In genomic region chr21:34947122-34947534, GRCh38 we compare ENCODE assay signal across 26 cellular contexts.
DNase-seq lines count a peak whose midpoint lies in the region; ATAC-seq and TF ChIP-seq lines count a peak whose summit lies in the region.
"Had no signal": no experiment of that assay in that cellular context is flagged by ENCODE, and none has a peak within 500 bp of the region (broad histone marks: within the 10 kb centered on the region; RNA-seq: fewer than 3 reads in every experiment).

No MANE protein-coding gene starts in this region.

- H3K79me1 ChIP-seq in IMR-90 (ENCODE audit: low read depth in 1 of 2, low read length in 2 of 2): peaks cover 0 to 9% of the 10 kb centered on the region in 2 experiments; a peak in 2 of 4 replicates

- H4K8ac ChIP-seq in IMR-90 (ENCODE audit: low read depth in 2 of 2, low read length in 2 of 2): no peak overlapping the region

- dilution Hi-C loops in IMR-90 (cut with HindIII; ENCODE audit: low sequenced_read_pairs, unreplicated experiment): no loop called here

- in situ Hi-C loops in IMR-90 (cut with MboI; ENCODE audit: low sequenced_read_pairs) (no loop called here), HAP-1 (cut with MboI; ENCODE audit: low sequenced_read_pairs) (loop anchor here (10.0 kb wide), 1 partner anchor 62 kb away; no protein-coding TSS in a partner anchor)

- POLR2A ChIA-PET in activated CD8-positive, alpha-beta T cell treated with anti-CD3 and anti-CD28 coated beads for 36 hours (lab: Charles Lee): interaction anchor here (0.7 to 4.5 kb wide), 18 partner anchors 10 to 101 kb away, joined by 3 to 32 read pairs (median 6); no protein-coding TSS in a partner anchor
- POLR2A ChIA-PET in activated CD8-positive, alpha-beta T cell treated with anti-CD3 and anti-CD28 coated beads, Interleukin-2, amount 10 ng/mL, durations not matched to agents 7 days and 5 days (lab: Charles Lee): interaction anchor here (1.1 to 1.5 kb wide), 3 partner anchors 13 to 101 kb away, joined by 3 to 9 read pairs (median 3); no protein-coding TSS in a partner anchor
- POLR2A ChIA-PET in IMR-90 (lab: Charles Lee; ENCODE audit: unreplicated experiment): no interaction called here

- no peak overlapping the region for H3K18ac ChIP-seq in IMR-90 (ENCODE audit: low read depth, low read length)

- H2BK20ac ChIP-seq in IMR-90 (ENCODE audit: low read depth, low read length): peak overlapping the region; percentile 57

- no CpG with 5 or more reads among the region's 2 CpGs for WGBS in IMR-90 (ENCODE audit: extremely low coverage in 2 of 2, insufficient read length in 1 of 2), 2 experiments

- no TSS peak for BruUV-seq in IMR-90 (replicated peaks; lab: Mats Ljungman, UMichigan)

- H2AK5ac ChIP-seq in IMR-90 (ENCODE audit: low read depth, low read length): no peak overlapping the region

- ATAC-seq in activated CD8-positive, alpha-beta T cell treated with anti-CD3 and anti-CD28 coated beads for 36 hours: no peak
- ATAC-seq in activated CD8-positive, alpha-beta T cell treated with anti-CD3 and anti-CD28 coated beads, Interleukin-2, amount 10 ng/mL, durations not matched to agents 7 days and 5 days: no peak
- peak; percentile 70 for ATAC-seq in IMR-90 (ENCODE audit: low read depth)

- 0 out of 2 replicates have a peak overlapping the region, but pooled peaks have one; percentile 8 for H3K23ac ChIP-seq in IMR-90 (ENCODE audit: low read depth, low read length)

- no peaks in the 10 kb centered on the region for H3K27me3 Mint-ChIP-seq in activated CD8-positive, alpha-beta T cell treated with anti-CD3 and anti-CD28 coated beads for 36 hours
- H3K27me3 Mint-ChIP-seq in activated CD8-positive, alpha-beta T cell treated with anti-CD3 and anti-CD28 coated beads, Interleukin-2, amount 10 ng/mL, durations not matched to agents 7 days and 5 days (ENCODE audit: low read depth): no peaks in the 10 kb centered on the region
- no peaks in the 10 kb centered on the region for H3K27me3 Mint-ChIP-seq in activated naive CD8-positive, alpha-beta T cell
- H3K27me3 Mint-ChIP-seq: CD4-positive, alpha-beta memory T cell; IgD-negative memory B cell had no signal

- DNase-seq in activated CD8-positive, alpha-beta T cell treated with anti-CD3 and anti-CD28 coated beads for 36 hours: no peak
- DNase-seq in activated CD8-positive, alpha-beta T cell treated with anti-CD3 and anti-CD28 coated beads, Interleukin-2, amount 10 ng/mL, durations not matched to agents 7 days and 5 days: no peak
- DNase-seq in IMR-90: peak; percentile 73
- no peak for DNase-seq in HAP-1 (ENCODE audit: low spot score in 2 of 2)
- no peak for DNase-seq in epidermal melanocyte (ENCODE audit: insufficient read length, low spot score)
- no peak for DNase-seq in cortex of kidney (lab: John Stamatoyannopoulos, UW)
- DNase-seq: activated CD4-positive, CD25-positive, alpha-beta regulatory T cell; activated CD8-positive, alpha-beta memory T cell treated with anti-CD3 and anti-CD28 coated beads, Interleukin-2, amount 50 U/mL, for 48 hours; activated gamma-delta T cell; CD4-positive, alpha-beta memory T cell; GM23248; HFFc6; hypothalamus; NCI-H1092; NCI-H1694; NCI-H446 treated with DMSO at 0.1 percent for 48 hours; NCI-H774; nephron progenitor cell; SIG-M5; stimulated activated CD4-positive, alpha-beta T cell treated with anti-CD3 and anti-CD28 coated beads, Interleukin-4, amount 100 ng/mL, for 24 hours; upper lobe of left lung had no signal

- H3K36me3 Mint-ChIP-seq in activated CD8-positive, alpha-beta T cell treated with anti-CD3 and anti-CD28 coated beads for 36 hours (ENCODE audit: low read depth): peaks cover 7% of the 10 kb centered on the region
- H3K36me3 Mint-ChIP-seq in activated CD8-positive, alpha-beta T cell treated with anti-CD3 and anti-CD28 coated beads, Interleukin-2, amount 10 ng/mL, durations not matched to agents 7 days and 5 days (ENCODE audit: low read depth): peaks cover 15% of the 10 kb centered on the region
- H3K36me3 Mint-ChIP-seq in activated naive CD8-positive, alpha-beta T cell: peaks cover 7% of the 10 kb centered on the region

- peak overlapping the region; percentile 3; the same call in 1 of the 3 replicates for H2BK15ac ChIP-seq in IMR-90 (ENCODE audit: low read depth, low read length)

- H2AFZ ChIP-seq in IMR-90 (replicated peaks; ENCODE audit: low read length, poor library complexity): no peak overlapping the region
- H2AFZ ChIP-seq: GM23248 had no signal

- H2AK9ac ChIP-seq in IMR-90 (replicated peaks; ENCODE audit: low read depth, low read length, poor library complexity): no peak overlapping the region

- peak overlapping the region; percentile 18; the same call in 1 of the 2 replicates for H3K4ac ChIP-seq in IMR-90 (ENCODE audit: low read depth, low read length)

- H3K56ac ChIP-seq in IMR-90 (ENCODE audit: extremely low read depth, insufficient read depth, low read length): no peak overlapping the region

- H3K36me3 ChIP-seq in IMR-90 (ENCODE audit: control insufficient read depth, insufficient read depth, low read length) (no peaks in the 10 kb centered on the region), neutrophil (no peaks in the 10 kb centered on the region), HAP-1 (replicated peaks) (no peaks in the 10 kb centered on the region)
- H3K36me3 ChIP-seq: breast epithelium, upper lobe of left lung had no signal

- intact Hi-C loops in activated CD8-positive, alpha-beta T cell treated with anti-CD3 and anti-CD28 coated beads for 36 hours (cut with micrococcal nuclease): loop anchor here (2.0 kb wide), 1 partner anchor 88 kb away; no protein-coding TSS in a partner anchor
- intact Hi-C loops in IMR-90 (cut with micrococcal nuclease): loop anchor here (5.0 kb wide), 1 partner anchor 55 kb away; no protein-coding TSS in a partner anchor

- H3K27ac Mint-ChIP-seq in activated CD8-positive, alpha-beta T cell treated with anti-CD3 and anti-CD28 coated beads for 36 hours: peak overlapping the region; percentile 95
- no peak overlapping the region for H3K27ac Mint-ChIP-seq in activated CD8-positive, alpha-beta T cell treated with anti-CD3 and anti-CD28 coated beads, Interleukin-2, amount 10 ng/mL, durations not matched to agents 7 days and 5 days
- peak overlapping the region; percentile 92 for H3K27ac Mint-ChIP-seq in activated naive CD8-positive, alpha-beta T cell
- H3K27ac Mint-ChIP-seq: HFFc6, IgD-negative memory B cell, nephron progenitor cell had no signal

- no peak overlapping the region for H3K4me3 Mint-ChIP-seq in activated CD8-positive, alpha-beta T cell treated with anti-CD3 and anti-CD28 coated beads for 36 hours
- H3K4me3 Mint-ChIP-seq in activated CD8-positive, alpha-beta T cell treated with anti-CD3 and anti-CD28 coated beads, Interleukin-2, amount 10 ng/mL, durations not matched to agents 7 days and 5 days: no peak overlapping the region
- no peak overlapping the region for H3K4me3 Mint-ChIP-seq in activated naive CD8-positive, alpha-beta T cell
- H3K4me3 Mint-ChIP-seq: HFFc6, nephron progenitor cell had no signal

- H3K4me3 ChIP-seq in IMR-90 (ENCODE audit: insufficient read depth, low read depth, low read length) (no peak overlapping the region), neutrophil (ENCODE audit: low read depth in 1 of 2, low read length in 1 of 2) (no peak overlapping the region), HAP-1 (no peak overlapping the region)
- H3K4me3 ChIP-seq: breast epithelium, GM23248, upper lobe of left lung had no signal

- peaks cover 2% of the 10 kb centered on the region for H3K9me3 Mint-ChIP-seq in activated CD8-positive, alpha-beta T cell treated with anti-CD3 and anti-CD28 coated beads for 36 hours
- H3K9me3 Mint-ChIP-seq in activated CD8-positive, alpha-beta T cell treated with anti-CD3 and anti-CD28 coated beads, Interleukin-2, amount 10 ng/mL, durations not matched to agents 7 days and 5 days (ENCODE audit: insufficient read depth): no peaks in the 10 kb centered on the region
- no peaks in the 10 kb centered on the region for H3K9me3 Mint-ChIP-seq in activated naive CD8-positive, alpha-beta T cell (ENCODE audit: low read depth)
- H3K9me3 Mint-ChIP-seq: CD4-positive, alpha-beta memory T cell; HFFc6; IgD-negative memory B cell; nephron progenitor cell had no signal

- no peak overlapping the region for H4K91ac ChIP-seq in IMR-90 (ENCODE audit: insufficient read depth, low read depth, low read length)

- H4K20me1 ChIP-seq in IMR-90 (ENCODE audit: insufficient read depth, low read length): no peaks in the 10 kb centered on the region

- no peak overlapping the region for H4K5ac ChIP-seq in IMR-90 (ENCODE audit: low read depth, low read length)

- peak overlapping the region; percentile 76; the same call in 1 of the 2 replicates for H2BK120ac ChIP-seq in IMR-90 (ENCODE audit: low read depth, low read length)

- no peak overlapping the region for H3K27ac ChIP-seq in IMR-90 (ENCODE audit: insufficient read depth, low read length)
- H3K27ac ChIP-seq in neutrophil: peak overlapping the region; percentile 72
- H3K27ac ChIP-seq: breast epithelium, epithelial cell of prostate, GM23248, upper lobe of left lung had no signal

- TF ChIP-seq CTCF in activated CD8-positive, alpha-beta T cell treated with anti-CD3 and anti-CD28 coated beads for 36 hours (IDR thresholded peaks at IDR 0.05): no peak
- TF ChIP-seq CTCF in IMR-90 (conservative IDR thresholded peaks at IDR 0.05; ENCODE audit: low read depth, low read length) (no peak), neutrophil (IDR thresholded peaks at IDR 0.05) (no peak)

- peaks cover 84% of the 10 kb centered on the region for H3K4me1 Mint-ChIP-seq in activated CD8-positive, alpha-beta T cell treated with anti-CD3 and anti-CD28 coated beads for 36 hours (ENCODE audit: low read depth)
- peaks cover 40% of the 10 kb centered on the region for H3K4me1 Mint-ChIP-seq in activated CD8-positive, alpha-beta T cell treated with anti-CD3 and anti-CD28 coated beads, Interleukin-2, amount 10 ng/mL, durations not matched to agents 7 days and 5 days (ENCODE audit: low read depth)
- peaks cover 77% of the 10 kb centered on the region for H3K4me1 Mint-ChIP-seq in activated naive CD8-positive, alpha-beta T cell (ENCODE audit: low read depth)

- H3K9ac ChIP-seq in IMR-90 (ENCODE audit: low read depth, low read length): no peak overlapping the region
- H3K9ac ChIP-seq: GM23248 had no signal

- TF ChIP-seq POLR2A in IMR-90 (IDR thresholded peaks at IDR 0.05; ENCODE audit: low read depth, low read length): no peak

- peaks cover 17% of the 10 kb centered on the region; the same call in 1 of the 2 replicates for H3K9me1 ChIP-seq in IMR-90 (ENCODE audit: insufficient read depth, low read length)

- no peaks in the 10 kb centered on the region for H3K27me3 ChIP-seq in IMR-90 (ENCODE audit: control insufficient read depth, insufficient read depth, low read length)
- no peaks in the 10 kb centered on the region for H3K27me3 ChIP-seq in neutrophil
- H3K27me3 ChIP-seq in HAP-1 (ENCODE audit: low read depth): no peaks in the 10 kb centered on the region
- H3K27me3 ChIP-seq: breast epithelium, upper lobe of left lung had no signal

- CTCF ChIA-PET in activated CD8-positive, alpha-beta T cell treated with anti-CD3 and anti-CD28 coated beads for 36 hours (lab: Charles Lee): interaction anchor here (0.8 to 4.4 kb wide), 16 partner anchors 9 to 201 kb away, joined by 3 to 21 read pairs (median 7); no protein-coding TSS in a partner anchor
- CTCF ChIA-PET in activated CD8-positive, alpha-beta T cell treated with anti-CD3 and anti-CD28 coated beads, Interleukin-2, amount 10 ng/mL, durations not matched to agents 7 days and 5 days (lab: Charles Lee): interaction anchor here (0.8 to 3.0 kb wide), 17 partner anchors 9 to 101 kb away, joined by 3 to 35 read pairs (median 6); no protein-coding TSS in a partner anchor
- CTCF ChIA-PET in IMR-90 (lab: Yijun Ruan, JAX): interaction anchor here (0.8 kb wide), 1 partner anchor 12 kb away, joined by 3 read pairs; no protein-coding TSS in a partner anchor

- H2BK5ac ChIP-seq in IMR-90 (ENCODE audit: low read depth, low read length, poor library complexity, severe bottlenecking): no peak overlapping the region

- no peak for TF ChIP-seq RAD21 in IMR-90 (IDR thresholded peaks at IDR 0.05; ENCODE audit: low read length)

- peak overlapping the region; percentile 86; the same call in 1 of the 2 replicates for H3K14ac ChIP-seq in IMR-90 (replicated peaks; ENCODE audit: low read depth, low read length)

- H3K4me2 ChIP-seq in IMR-90 (ENCODE audit: low read depth, low read length): no peak overlapping the region

- H3K9me3 ChIP-seq in IMR-90 (ENCODE audit: control insufficient read depth, insufficient read depth, low read length) (no peaks in the 10 kb centered on the region), neutrophil (no peaks in the 10 kb centered on the region), HAP-1 (no peaks in the 10 kb centered on the region)
- H3K9me3 ChIP-seq: breast epithelium, upper lobe of left lung had no signal

- peaks cover 13% of the 10 kb centered on the region for H3K4me1 ChIP-seq in IMR-90 (ENCODE audit: control insufficient read depth, insufficient read depth, low read length)
- peaks cover 28 to 56% of the 10 kb centered on the region in 2 experiments for H3K4me1 ChIP-seq in neutrophil (ENCODE audit: control insufficient read depth in 1 of 2, insufficient read depth in 1 of 2, low read depth in 1 of 2, low read length in 1 of 2)
- H3K4me1 ChIP-seq in HAP-1: no peaks in the 10 kb centered on the region
- H3K4me1 ChIP-seq: breast epithelium, upper lobe of left lung had no signal
